Comparison of ENCODE assay signal across 20 cellular contexts in the genomic region with DNA sequence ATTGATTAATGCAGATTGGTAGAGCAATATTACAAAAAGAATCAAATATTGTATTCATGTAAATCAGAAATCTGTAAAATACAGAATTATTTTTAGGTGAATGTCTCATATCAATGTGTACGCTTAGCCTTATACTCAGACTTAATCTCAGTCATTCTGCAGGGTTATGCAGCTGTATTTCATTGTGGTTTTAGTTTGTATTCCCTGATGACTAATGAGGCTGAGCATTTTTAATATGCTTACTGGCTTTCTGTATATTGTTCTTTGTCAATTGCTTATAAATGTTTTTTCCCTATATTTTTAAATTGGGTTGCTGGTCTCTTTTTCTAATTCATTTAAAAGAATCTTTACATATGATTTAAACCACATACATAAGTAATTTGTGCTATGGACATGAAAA. TPM values are rescaled to one million over a fixed set of nuclear protein-coding genes. Genes with fewer than 3 reads are reported as not detected.
DNase-seq lines count a peak whose midpoint lies in the region; ATAC-seq, FAIRE-seq and TF ChIP-seq lines count a peak whose summit lies in the region.
"Had no signal": no experiment of that assay in that cellular context is flagged by ENCODE, and none has a peak within 500 bp of the region (broad histone marks: within the 10 kb centered on the region; RNA-seq: fewer than 3 reads in every experiment).

No MANE protein-coding gene starts in this region.

- no peak overlapping the region for H3K4me2 ChIP-seq in mesenchymal stem cell (ENCODE audit: low read length, poor library complexity, severe bottlenecking)
- H3K4me2 ChIP-seq: KMS-11 had no signal

- no peak overlapping the region for H2BK12ac ChIP-seq in mesenchymal stem cell (ENCODE audit: low read length in 2 of 2)

- H2BK5ac ChIP-seq in mesenchymal stem cell (ENCODE audit: low read depth, low read length, poor library complexity, severe bottlenecking) = no peak overlapping the region

- no peak overlapping the region for H2AK5ac ChIP-seq in mesenchymal stem cell (ENCODE audit: low read length, severe bottlenecking)

- no peak overlapping the region for H3K27ac Mint-ChIP-seq in stimulated activated naive CD8-positive, alpha-beta T cell treated with anti-CD3 and anti-CD28 coated beads, Interleukin-15, amount 100 ng/mL, for 72 hours

- FAIRE-seq in bronchial epithelial cell (lab: Jason Lieb, UNC) = no peak
- FAIRE-seq: GM12891, GM18507 had no signal

- H2AFZ ChIP-seq in mesenchymal stem cell (ENCODE audit: low read depth, low read length) = no peak overlapping the region

- no peak overlapping the region for H3K14ac ChIP-seq in mesenchymal stem cell (ENCODE audit: low read length in 2 of 2)

- H3K4me3 Mint-ChIP-seq in stimulated activated naive CD8-positive, alpha-beta T cell treated with anti-CD3 and anti-CD28 coated beads, Interleukin-15, amount 100 ng/mL, for 72 hours = no peak overlapping the region

- no peak overlapping the region for H2BK15ac ChIP-seq in mesenchymal stem cell (ENCODE audit: low read depth, poor library complexity, severe bottlenecking)

- no peak for TF ChIP-seq CTCF in bronchial epithelial cell (IDR thresholded peaks at IDR 0.05; ENCODE audit: insufficient read depth, low read length, severe bottlenecking)

- WGBS in mesenchymal stem cell = no CpG with 5 or more reads among the region's 1 CpG

- no peak overlapping the region for H4K91ac ChIP-seq in mesenchymal stem cell (ENCODE audit: low read length)

- no peaks in the 10 kb centered on the region for H3K27me3 ChIP-seq in bronchial epithelial cell (ENCODE audit: control insufficient read depth, insufficient read depth, low read length)
- H3K27me3 ChIP-seq in mesenchymal stem cell (ENCODE audit: control insufficient read depth in 1 of 2, insufficient read depth in 1 of 2, low read length in 2 of 2) = no peaks in the 10 kb centered on the region

- no peaks in the 10 kb centered on the region for H3K4me1 Mint-ChIP-seq in stimulated activated naive CD8-positive, alpha-beta T cell treated with anti-CD3 and anti-CD28 coated beads, Interleukin-15, amount 100 ng/mL, for 72 hours

- no peak overlapping the region for H4K8ac ChIP-seq in mesenchymal stem cell (ENCODE audit: low read length)

- ATAC-seq in stimulated activated naive CD8-positive, alpha-beta T cell treated with anti-CD3 and anti-CD28 coated beads, Interleukin-15, amount 100 ng/mL, for 72 hours = no peak

- no peak overlapping the region for H3K27ac ChIP-seq in SK-N-MC
- H3K27ac ChIP-seq in mesenchymal stem cell (ENCODE audit: low read length, poor library complexity, severe bottlenecking) = no peak overlapping the region
- H3K27ac ChIP-seq: C4-2B, KMS-11 had no signal

- H3K4me3 ChIP-seq in SK-N-MC (no peak overlapping the region), bronchial epithelial cell (ENCODE audit: low read depth, low read length) (no peak overlapping the region), mesenchymal stem cell (ENCODE audit: insufficient read depth in 1 of 2, low read depth in 1 of 2, low read length in 2 of 2) (no peak overlapping the region)

- H3K79me1 ChIP-seq in mesenchymal stem cell (replicated peaks; ENCODE audit: low read length, poor library complexity, severe bottlenecking) = no peaks in the 10 kb centered on the region

- H3K27me3 Mint-ChIP-seq in stimulated activated naive CD8-positive, alpha-beta T cell treated with anti-CD3 and anti-CD28 coated beads, Interleukin-15, amount 100 ng/mL, for 72 hours = no peaks in the 10 kb centered on the region

- H2BK120ac ChIP-seq in mesenchymal stem cell (ENCODE audit: low read depth, low read length) = no peak overlapping the region

- DNase-seq in H4 (ENCODE audit: low spot score) (peak; percentile 35), SK-N-MC (ENCODE audit: low read depth, low spot score) (peak; percentile 53), bronchial epithelial cell (ENCODE audit: low read depth) (peak; percentile 66), mesenchymal stem cell (peak; percentile 30), HT-29 (ENCODE audit: low spot score) (no peak), cerebellar nuclear complex (lab: John Stamatoyannopoulos, UW) (no peak), DMS53 treated with DMSO at 0.1 percent for 48 hours (lab: John Stamatoyannopoulos, UW; ENCODE audit: unreplicated experiment) (no peak)
- DNase-seq in stimulated activated naive CD8-positive, alpha-beta T cell treated with anti-CD3 and anti-CD28 coated beads, Interleukin-15, amount 100 ng/mL, for 72 hours = no peak
- DNase-seq: DMS 273 treated with DMSO at 0.1 percent for 48 hours, GF-D8, NCI-H1048, NCI-H146, SHP77 treated with DMSO at 0.1 percent for 48 hours had no signal

- no peaks in the 10 kb centered on the region for H3K4me1 ChIP-seq in mesenchymal stem cell (ENCODE audit: control insufficient read depth, insufficient read depth, low read depth, low read length)

- H3K4ac ChIP-seq in mesenchymal stem cell (ENCODE audit: low read depth in 1 of 2, low read length in 2 of 2) = no peak overlapping the region

- no peak overlapping the region for H3K18ac ChIP-seq in mesenchymal stem cell (ENCODE audit: low read depth in 1 of 2, low read length in 2 of 2)

- H3K36me3 ChIP-seq in SK-N-MC (ENCODE audit: insufficient read depth, low read length) (no peaks in the 10 kb centered on the region), bronchial epithelial cell (ENCODE audit: control insufficient read depth, insufficient read depth, low read length) (no peaks in the 10 kb centered on the region), mesenchymal stem cell (ENCODE audit: control insufficient read depth in 1 of 2, insufficient read depth in 2 of 2, low read depth in 1 of 2, low read length in 2 of 2) (no peaks in the 10 kb centered on the region)

- H3K23ac ChIP-seq in mesenchymal stem cell (ENCODE audit: low read length in 2 of 2) = no peak overlapping the region

- no peaks in the 10 kb centered on the region for H3K9me3 ChIP-seq in SK-N-MC (ENCODE audit: low read depth, low read length)
- H3K9me3 ChIP-seq in mesenchymal stem cell (ENCODE audit: control insufficient read depth, low read length) = no peaks in the 10 kb centered on the region

- no peaks in the 10 kb centered on the region for H3K9me3 Mint-ChIP-seq in stimulated activated naive CD8-positive, alpha-beta T cell treated with anti-CD3 and anti-CD28 coated beads, Interleukin-15, amount 100 ng/mL, for 72 hours

- H3K9ac ChIP-seq in SK-N-MC (ENCODE audit: insufficient read length) (no peak overlapping the region), mesenchymal stem cell (ENCODE audit: low read length) (no peak overlapping the region)
- H3K9ac ChIP-seq: KMS-11 had no signal

RNA-seq across cellular contexts. Expression of a gene that starts 50.1 kb away (rescaled TPM):
- total RNA-seq in H4 (2014; rRNA removed; shearing (Covaris generic)) = not detected in 2 replicates
- total RNA-seq in bronchial epithelial cell = under 0.01 and 0.26 TPM in 2 replicates
- under 0.01 TPM for polyA plus RNA-seq in mesenchymal stem cell (2013, experiment 1 of 2)
- polyA plus RNA-seq in mesenchymal stem cell (2013, experiment 2 of 2) = under 0.01 TPM
- not detected in 2 replicates for total RNA-seq in HT-29 (2014; rRNA removed; shearing (Covaris generic))
- total RNA-seq: A673, Daoy, M059J had no signal

Comparison
In these comparisons a context has a peak if more than half of its experiments do, and no peak if none do; other contexts are left out.
1. DNase-seq: peak in H4 (single experiment), SK-N-MC (single experiment), bronchial epithelial cell (single experiment) and mesenchymal stem cell (single experiment); none in HT-29 (single experiment), stimulated activated naive CD8-positive, alpha-beta T cell treated with anti-CD3 and anti-CD28 coated beads, Interleukin-15, amount 100 ng/mL, for 72 hours (0 of 2), cerebellar nuclear complex (0 of 2) and DMS53 treated with DMSO at 0.1 percent for 48 hours (single experiment).